ENCODE assay signal across 15 cellular contexts in genomic region chr3:115164374-115165221, GRCh38. TPM values are rescaled to one million over a fixed set of nuclear protein-coding genes. Genes with fewer than 3 reads are reported as not detected.
DNase-seq lines count a peak whose midpoint lies in the region; ATAC-seq and TF ChIP-seq lines count a peak whose summit lies in the region.
"Had no signal": no experiment of that assay in that cellular context is flagged by ENCODE, and none has a peak within 500 bp of the region (broad histone marks: within the 10 kb centered on the region; RNA-seq: fewer than 3 reads in every experiment).

No MANE protein-coding gene starts in this region.

- H3K27me3 ChIP-seq in osteoblast (ENCODE audit: insufficient read depth, low read length): no peaks in the 10 kb centered on the region
- H3K27me3 ChIP-seq: colonic mucosa had no signal

- H2AFZ ChIP-seq in osteoblast (ENCODE audit: low read length): peak overlapping the region; percentile 20

- H3K36me3 Mint-ChIP-seq in activated CD4-positive, alpha-beta T cell treated with anti-CD3 and anti-CD28 coated beads, Interleukin-2, amount 10 ng/mL, durations not matched to agents 7 days and 5 days (ENCODE audit: low read depth): peaks cover 4% of the 10 kb centered on the region
- H3K36me3 Mint-ChIP-seq: type B pancreatic cell had no signal

- CTCF ChIA-PET in activated CD4-positive, alpha-beta T cell treated with anti-CD3 and anti-CD28 coated beads, Interleukin-2, amount 10 ng/mL, durations not matched to agents 7 days and 5 days (lab: Charles Lee): interaction anchor here (0.5 to 0.8 kb wide), 3 partner anchors 23 to 1667 kb away, joined by 3 read pairs; no protein-coding TSS in a partner anchor

- H3K9me3 Mint-ChIP-seq in activated CD4-positive, alpha-beta T cell treated with anti-CD3 and anti-CD28 coated beads, Interleukin-2, amount 10 ng/mL, durations not matched to agents 7 days and 5 days: peaks cover 2% of the 10 kb centered on the region
- H3K9me3 Mint-ChIP-seq: HFFc6, neural crest cell, type B pancreatic cell had no signal

- H3K4me3 ChIP-seq in osteoblast (ENCODE audit: insufficient read depth, low read length): no peak overlapping the region
- H3K4me3 ChIP-seq: colonic mucosa had no signal

- POLR2A ChIA-PET in activated CD4-positive, alpha-beta T cell treated with anti-CD3 and anti-CD28 coated beads, Interleukin-2, amount 10 ng/mL, durations not matched to agents 7 days and 5 days (lab: Charles Lee): no interaction called here

- no peak overlapping the region for H3K27ac ChIP-seq in osteoblast (ENCODE audit: low read depth, low read length)
- H3K27ac ChIP-seq: colonic mucosa, epithelial cell of prostate, WERI-Rb-1 had no signal

- no peak for DNase-seq in activated CD4-positive, alpha-beta T cell treated with anti-CD3 and anti-CD28 coated beads, Interleukin-2, amount 10 ng/mL, durations not matched to agents 7 days and 5 days
- no peak for DNase-seq in activated CD4-positive, alpha-beta T cell treated with anti-CD3 and anti-CD28 coated beads, Interleukin-2, amount 50 U/mL, for 4 hours
- DNase-seq in M059J (ENCODE audit: low read depth): peak; percentile 19
- DNase-seq in amniotic epithelial cell (ENCODE audit: low read depth): peak; percentile 9
- no peak for DNase-seq in osteoblast (ENCODE audit: insufficient read length, low spot score, missing footprints)
- no peak for DNase-seq in NCI-H1105 (lab: John Stamatoyannopoulos, UW)
- DNase-seq: colonic mucosa, HFFc6, WERI-Rb-1 had no signal

- no peaks in the 10 kb centered on the region for H3K27me3 Mint-ChIP-seq in activated CD4-positive, alpha-beta T cell treated with anti-CD3 and anti-CD28 coated beads, Interleukin-2, amount 10 ng/mL, durations not matched to agents 7 days and 5 days
- H3K27me3 Mint-ChIP-seq: type B pancreatic cell had no signal

- H3K36me3 ChIP-seq in osteoblast (ENCODE audit: insufficient read depth, low read length): no peaks in the 10 kb centered on the region
- H3K36me3 ChIP-seq: colonic mucosa, WERI-Rb-1 had no signal

- H3K4me1 ChIP-seq in osteoblast (ENCODE audit: insufficient read depth, low read length): no peaks in the 10 kb centered on the region
- H3K4me1 ChIP-seq: colonic mucosa had no signal

- H3K79me2 ChIP-seq in osteoblast (ENCODE audit: insufficient read depth, low read length): no peaks in the 10 kb centered on the region

- ATAC-seq in GM21390 (IDR thresholded peaks at IDR 0.05; ENCODE audit: unreplicated experiment): no peak
- ATAC-seq in HG03159 (IDR thresholded peaks at IDR 0.05; ENCODE audit: unreplicated experiment): no peak
- ATAC-seq: sciatic nerve had no signal

- no peak overlapping the region for H3K4me2 ChIP-seq in osteoblast (ENCODE audit: insufficient read depth, low read length)

- no peaks in the 10 kb centered on the region for H3K9me3 ChIP-seq in osteoblast (ENCODE audit: low read depth, low read length)
- H3K9me3 ChIP-seq: colonic mucosa had no signal

- H3K27ac Mint-ChIP-seq in activated CD4-positive, alpha-beta T cell treated with anti-CD3 and anti-CD28 coated beads, Interleukin-2, amount 10 ng/mL, durations not matched to agents 7 days and 5 days: peak overlapping the region; percentile 85
- H3K27ac Mint-ChIP-seq: HFFc6, type B pancreatic cell had no signal

- H3K4me1 Mint-ChIP-seq in activated CD4-positive, alpha-beta T cell treated with anti-CD3 and anti-CD28 coated beads, Interleukin-2, amount 10 ng/mL, durations not matched to agents 7 days and 5 days: peaks cover 41% of the 10 kb centered on the region
- H3K4me1 Mint-ChIP-seq: neural crest cell had no signal

- H3K4me3 Mint-ChIP-seq in activated CD4-positive, alpha-beta T cell treated with anti-CD3 and anti-CD28 coated beads, Interleukin-2, amount 10 ng/mL, durations not matched to agents 7 days and 5 days: no peak overlapping the region
- H3K4me3 Mint-ChIP-seq: HFFc6, neural crest cell, type B pancreatic cell had no signal

- TF ChIP-seq CTCF in osteoblast (IDR thresholded peaks at IDR 0.05; ENCODE audit: extremely low read depth, low read depth, low read length): no peak

- H4K20me1 ChIP-seq in osteoblast (ENCODE audit: insufficient read depth, low read length): no peaks in the 10 kb centered on the region

RNA-seq across cellular contexts. Expression of gene ZBTB20, which starts 17.5 kb away (rescaled TPM):
- 10 to 100 TPM; 11.0 to 11.4 TPM for total RNA-seq in activated CD4-positive, alpha-beta T cell treated with anti-CD3 and anti-CD28 coated beads, Interleukin-2, amount 10 ng/mL, durations not matched to agents 7 days and 5 days
- 20.0 and 25.9 TPM in 2 replicates for total RNA-seq in M059J (2014; rRNA removed; shearing (Covaris generic))
- total RNA-seq in osteoblast: 32.9 and 35.4 TPM in 2 replicates

Comparison
In these comparisons a context has a peak if more than half of its experiments do, and no peak if none do; other contexts are left out.
1. DNase-seq: peak in M059J (single experiment) and amniotic epithelial cell (single experiment); none in activated CD4-positive, alpha-beta T cell treated with anti-CD3 and anti-CD28 coated beads, Interleukin-2, amount 10 ng/mL, durations not matched to agents 7 days and 5 days (single experiment), activated CD4-positive, alpha-beta T cell treated with anti-CD3 and anti-CD28 coated beads, Interleukin-2, amount 50 U/mL, for 4 hours (0 of 2), osteoblast (single experiment) and NCI-H1105 (single experiment).